ENCODE assay signal across 7 cellular contexts in genomic region chr14:53883739-53884138, GRCh38.
"Had no signal": no experiment of that assay in that cellular context is flagged by ENCODE, and none has a peak within 500 bp of the region (broad histone marks: within the 10 kb centered on the region; RNA-seq: fewer than 3 reads in every experiment).

No MANE protein-coding gene starts in this region.

- H2AFZ ChIP-seq: GM23248 had no signal

- DNase-seq: GM23248, GOT3, H7, KBM-7 had no signal

- H3K9ac ChIP-seq: GM23248, KMS-11 had no signal

- H3K27ac ChIP-seq: GM23248, HL-60, KMS-11 had no signal

- H3K4me2 ChIP-seq: KMS-11 had no signal

- H3K36me3 ChIP-seq: HAP-1 had no signal

- H3K9me3 ChIP-seq: HAP-1 had no signal

- H3K4me3 ChIP-seq: GM23248, HAP-1 had no signal
